In the genomic region with DNA sequence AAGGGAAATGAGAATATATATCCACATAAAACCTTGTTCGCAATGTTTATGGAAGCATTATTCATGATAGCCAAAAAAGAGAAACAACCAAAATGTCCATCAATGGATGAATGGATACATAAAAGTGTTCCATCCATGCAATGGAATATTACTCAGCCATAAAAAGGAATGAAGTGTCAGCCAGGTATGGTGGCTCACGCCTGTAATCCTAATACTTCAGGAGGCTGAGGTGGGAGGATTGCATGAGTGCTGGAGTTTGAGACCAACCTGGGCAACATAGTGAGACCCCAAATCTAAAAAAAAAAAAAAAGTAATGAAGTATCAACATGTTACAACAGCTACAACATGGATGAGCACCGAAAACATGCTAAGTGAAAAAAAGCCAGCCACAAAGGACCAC, we compare ENCODE assay signal across 19 cellular contexts. TPM values are rescaled to one million over a fixed set of nuclear protein-coding genes. Genes with fewer than 3 reads are reported as not detected.
DNase-seq lines count a peak whose midpoint lies in the region; ATAC-seq and TF ChIP-seq lines count a peak whose summit lies in the region.
"Had no signal": no experiment of that assay in that cellular context is flagged by ENCODE, and none has a peak within 500 bp of the region (broad histone marks: within the 10 kb centered on the region; RNA-seq: fewer than 3 reads in every experiment).

No MANE protein-coding gene starts in this region.

- peak overlapping the region; percentile 7 to 99 (median 97) for H3K27ac ChIP-seq in dorsolateral prefrontal cortex
- H3K27ac ChIP-seq: thyroid gland had no signal

- no peaks in the 10 kb centered on the region for H3K36me3 Mint-ChIP-seq in activated naive CD4-positive, alpha-beta T cell treated with anti-CD3 and anti-CD28 coated beads, Interleukin-2, amount 50 U/mL, for 24 hours
- H3K36me3 Mint-ChIP-seq in activated CD4-positive, alpha-beta memory T cell treated with anti-CD3 and anti-CD28 coated beads, Interleukin-2, amount 10 ng/mL, durations not matched to agents 7 days and 5 days (ENCODE audit: low read depth) = peaks cover 31% of the 10 kb centered on the region
- H3K36me3 Mint-ChIP-seq: brain had no signal

- peaks cover 38% of the 10 kb centered on the region for H3K4me1 Mint-ChIP-seq in activated naive CD4-positive, alpha-beta T cell treated with anti-CD3 and anti-CD28 coated beads, Interleukin-2, amount 50 U/mL, for 24 hours
- H3K4me1 Mint-ChIP-seq in activated CD4-positive, alpha-beta memory T cell treated with anti-CD3 and anti-CD28 coated beads, Interleukin-2, amount 10 ng/mL, durations not matched to agents 7 days and 5 days = peaks cover 47% of the 10 kb centered on the region

- no peak for TF ChIP-seq CTCF in dorsolateral prefrontal cortex (IDR thresholded peaks at IDR 0.05 in 54 of 56, conservative IDR thresholded peaks at IDR 0.05 in 2 of 56; ENCODE audit: low read depth in 1 of 56, partially characterized antibody in 56 of 56)

- no peaks in the 10 kb centered on the region for H3K9me3 Mint-ChIP-seq in activated naive CD4-positive, alpha-beta T cell treated with anti-CD3 and anti-CD28 coated beads, Interleukin-2, amount 50 U/mL, for 24 hours
- H3K9me3 Mint-ChIP-seq in activated CD4-positive, alpha-beta memory T cell treated with anti-CD3 and anti-CD28 coated beads, Interleukin-2, amount 10 ng/mL, durations not matched to agents 7 days and 5 days = no peaks in the 10 kb centered on the region
- H3K9me3 Mint-ChIP-seq: nephron had no signal

- H3K27me3 ChIP-seq in dorsolateral prefrontal cortex = no peaks in the 10 kb centered on the region
- H3K27me3 ChIP-seq: thyroid gland had no signal

- POLR2A ChIA-PET in activated CD4-positive, alpha-beta memory T cell treated with anti-CD3 and anti-CD28 coated beads, Interleukin-2, amount 10 ng/mL, durations not matched to agents 7 days and 5 days (lab: Charles Lee) = interaction anchor here (1.4 kb wide), 2 partner anchors 16 to 208 kb away, joined by 3 read pairs; no protein-coding TSS in a partner anchor

- no peak for DNase-seq in activated naive CD4-positive, alpha-beta T cell (lab: John Stamatoyannopoulos, UW)
- no peak for DNase-seq in activated CD4-positive, alpha-beta memory T cell treated with anti-CD3 and anti-CD28 coated beads, Interleukin-2, amount 10 ng/mL, durations not matched to agents 7 days and 5 days
- DNase-seq in dorsolateral prefrontal cortex = no peak
- DNase-seq: activated gamma-delta T cell treated with Interleukin-2 at 50 U/mL for 16 hours, EL, mesendoderm, NCI-H1048, NCI-H2029, NCI-H446, PC-3, SHP77 treated with DMSO at 0.1 percent for 48 hours, thyroid gland had no signal

- peak overlapping the region in 52 of 59 donors; percentile 39 to 81 (median 66) for H3K4me3 ChIP-seq in dorsolateral prefrontal cortex
- H3K4me3 ChIP-seq: HAP-1, thyroid gland had no signal

- peak overlapping the region; percentile 90 for H3K4me3 Mint-ChIP-seq in activated naive CD4-positive, alpha-beta T cell treated with anti-CD3 and anti-CD28 coated beads, Interleukin-2, amount 50 U/mL, for 24 hours
- peak overlapping the region; percentile 86 for H3K4me3 Mint-ChIP-seq in activated CD4-positive, alpha-beta memory T cell treated with anti-CD3 and anti-CD28 coated beads, Interleukin-2, amount 10 ng/mL, durations not matched to agents 7 days and 5 days
- H3K4me3 Mint-ChIP-seq: brain, nephron had no signal

- H3K27ac Mint-ChIP-seq in activated naive CD4-positive, alpha-beta T cell treated with anti-CD3 and anti-CD28 coated beads, Interleukin-2, amount 50 U/mL, for 24 hours = peak overlapping the region; percentile 59
- peak overlapping the region; percentile 11 for H3K27ac Mint-ChIP-seq in activated CD4-positive, alpha-beta memory T cell treated with anti-CD3 and anti-CD28 coated beads, Interleukin-2, amount 10 ng/mL, durations not matched to agents 7 days and 5 days
- H3K27ac Mint-ChIP-seq: nephron had no signal

- CTCF ChIA-PET in activated CD4-positive, alpha-beta memory T cell treated with anti-CD3 and anti-CD28 coated beads, Interleukin-2, amount 10 ng/mL, durations not matched to agents 7 days and 5 days (lab: Charles Lee) = no interaction called here

- ATAC-seq in HG03108 (IDR thresholded peaks at IDR 0.05; ENCODE audit: unreplicated experiment) (no peak), HG02571 (IDR thresholded peaks at IDR 0.05; ENCODE audit: unreplicated experiment) (no peak)
- ATAC-seq in activated CD4-positive, CD25-positive, alpha-beta regulatory T cell treated with anti-CD3 and anti-CD28 coated beads, Interleukin-2, amount 50 U/mL, for 24 hours = no peak
- ATAC-seq: PC-3 had no signal

- intact Hi-C loops in dorsolateral prefrontal cortex (cut with DNase I) = loop anchor here in 1 of 2 donors (2.0 kb wide), 1 partner anchor 13 kb away; no protein-coding TSS in a partner anchor

- no peaks in the 10 kb centered on the region for H3K27me3 Mint-ChIP-seq in activated naive CD4-positive, alpha-beta T cell treated with anti-CD3 and anti-CD28 coated beads, Interleukin-2, amount 50 U/mL, for 24 hours
- no peaks in the 10 kb centered on the region for H3K27me3 Mint-ChIP-seq in activated CD4-positive, alpha-beta memory T cell treated with anti-CD3 and anti-CD28 coated beads, Interleukin-2, amount 10 ng/mL, durations not matched to agents 7 days and 5 days

RNA-seq across cellular contexts. Expression of gene C12orf76, which starts 23.6 kb away (rescaled TPM):
- 10 to 100 TPM; 26.2 to 29.1 TPM for total RNA-seq in activated CD4-positive, alpha-beta memory T cell treated with anti-CD3 and anti-CD28 coated beads, Interleukin-2, amount 10 ng/mL, durations not matched to agents 7 days and 5 days
- 100 to 1,000 TPM in 71 of 120 experiments, 10 to 100 TPM in 49; 66.2 to 164 (median 106) TPM for total RNA-seq in dorsolateral prefrontal cortex

RNA-seq across cellular contexts. Expression of gene IFT81, which starts 52.2 kb away (rescaled TPM):
- total RNA-seq in activated CD4-positive, alpha-beta memory T cell treated with anti-CD3 and anti-CD28 coated beads, Interleukin-2, amount 10 ng/mL, durations not matched to agents 7 days and 5 days = 1 to 10 TPM; 2.0 to 2.6 TPM
- total RNA-seq in dorsolateral prefrontal cortex = 10 to 100 TPM; 12.0 to 29.3 (median 19.0) TPM
